In the genomic region with DNA sequence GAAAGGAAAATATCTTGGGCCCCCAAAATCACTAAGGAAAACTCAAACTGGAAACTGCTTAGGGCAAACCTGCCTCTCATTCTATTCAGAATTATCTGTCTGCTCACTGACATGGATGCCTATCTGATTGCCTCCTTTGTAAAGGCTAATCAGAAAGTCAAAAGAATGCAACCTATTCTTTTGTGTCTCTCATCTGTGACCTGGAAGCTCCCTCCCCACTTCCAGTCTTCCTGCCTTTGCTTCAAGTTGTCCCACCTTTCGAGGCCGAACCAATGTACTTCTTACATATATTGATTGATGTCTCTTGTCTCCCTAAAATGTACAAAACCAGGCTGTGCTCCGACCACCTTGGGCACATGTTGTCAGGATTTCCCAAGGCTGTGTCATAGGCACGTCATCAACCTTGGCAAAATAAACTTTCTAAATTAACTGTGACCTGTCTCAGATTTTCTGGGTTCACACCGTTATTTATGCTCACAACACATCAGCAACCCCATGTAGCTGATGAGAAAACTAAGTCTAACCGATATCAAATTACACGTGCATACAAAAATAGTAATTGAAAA, we compare ENCODE assay signal across 1 cellular context.
TF ChIP-seq lines count a peak whose summit lies in the region.

No MANE protein-coding gene starts in this region.

TF ChIP-seq in GM23338, 12 proteins besides CTCF, POLR2A, EP300 and RAD21 (continued from another document):
- TF ChIP-seq REST (IDR thresholded peaks at IDR 0.05; ENCODE audit: unreplicated experiment) (no peak), JUNB (IDR thresholded peaks at IDR 0.05; ENCODE audit: unreplicated experiment) (no peak)
